8 cellular contexts compared by ENCODE assay signal in genomic region chr14:50955373-50956043, GRCh38. TPM values are rescaled to one million over a fixed set of nuclear protein-coding genes. Genes with fewer than 3 reads are reported as not detected.
A peak's percentile ranks its signal among the peaks of the same experiment; 100 is the strongest.
DNase-seq lines count a peak whose midpoint lies in the region; ATAC-seq and TF ChIP-seq lines count a peak whose summit lies in the region.

No MANE protein-coding gene starts in this region.

- 88% methylated on average over 5 of the region's 5 CpGs for WGBS in right cardiac atrium
- WGBS in smooth muscle cell (ENCODE audit: low lambda C conversion rate): 44% methylated on average over 5 of the region's 5 CpGs

- peak; percentile 46 for DNase-seq in GM12865 (ENCODE audit: low read depth)
- DNase-seq in NCI-H345 (lab: John Stamatoyannopoulos, UW): peak; percentile 28
- DNase-seq in adipocyte (ENCODE audit: low read depth): peak; percentile 91
- peak; percentile 69 to 76 (median 74) for DNase-seq in right cardiac atrium
- DNase-seq in smooth muscle cell (lab: John Stamatoyannopoulos, UW; ENCODE audit: unreplicated experiment): peak; percentile 29
- DNase-seq in stimulated activated naive CD4-positive, alpha-beta T cell treated with Interleukin-2 at 50 U/mL for 16 hours (lab: John Stamatoyannopoulos, UW): no peak

- intact Hi-C loops in right cardiac atrium (cut with DNase I): loop anchor here (10.0 kb wide), 1 partner anchor 269 kb away; no protein-coding TSS in a partner anchor

- H3K9ac ChIP-seq in adipocyte (ENCODE audit: low read length): peak overlapping the region; percentile 68
- H3K9ac ChIP-seq in smooth muscle cell (ENCODE audit: low read depth): peak overlapping the region; percentile 34

- peaks cover 8% of the 10 kb centered on the region for H3K4me1 ChIP-seq in ACC112 (ENCODE audit: control insufficient read depth, insufficient read depth, low read length, unreplicated experiment)
- peaks cover 10% of the 10 kb centered on the region for H3K4me1 ChIP-seq in adipocyte (ENCODE audit: control insufficient read depth, insufficient read depth, low read length)
- no peaks in the 10 kb centered on the region for H3K4me1 ChIP-seq in right cardiac atrium (ENCODE audit: control insufficient read depth, insufficient read depth, low read length)
- peaks cover 4% of the 10 kb centered on the region for H3K4me1 ChIP-seq in smooth muscle cell (ENCODE audit: low read depth)

- H3K4me2 ChIP-seq in smooth muscle cell: peak overlapping the region; percentile 61

- H3K79me2 ChIP-seq in ACC112 (ENCODE audit: control insufficient read depth, insufficient read depth, low read length, unreplicated experiment) (no peaks in the 10 kb centered on the region), smooth muscle cell (ENCODE audit: low read depth) (no peaks in the 10 kb centered on the region)

- H3F3A ChIP-seq in smooth muscle cell (ENCODE audit: low read depth): peaks cover 11% of the 10 kb centered on the region

- H3K36me3 ChIP-seq in ACC112 (ENCODE audit: insufficient read depth, low read length): no peaks in the 10 kb centered on the region
- no peaks in the 10 kb centered on the region for H3K36me3 ChIP-seq in adipocyte (ENCODE audit: control insufficient read depth, insufficient read depth, low read length, severe bottlenecking)
- no peaks in the 10 kb centered on the region for H3K36me3 ChIP-seq in smooth muscle cell (ENCODE audit: low read depth)

- H3K9me3 ChIP-seq in adipocyte (ENCODE audit: control insufficient read depth, low read length): no peaks in the 10 kb centered on the region
- no peaks in the 10 kb centered on the region for H3K9me3 ChIP-seq in right cardiac atrium (ENCODE audit: control insufficient read depth, low read length)
- H3K9me3 ChIP-seq in smooth muscle cell (replicated peaks; ENCODE audit: low read depth): no peaks in the 10 kb centered on the region

- ATAC-seq in right cardiac atrium (peak; percentile 71 to 85), HG03432 (IDR thresholded peaks at IDR 0.05; ENCODE audit: unreplicated experiment) (no peak)

- H3K4me3 ChIP-seq in ACC112 (ENCODE audit: low read depth, low read length) (no peak overlapping the region), GM12865 (ENCODE audit: low read depth, low read length) (no peak overlapping the region), adipocyte (ENCODE audit: low read length) (no peak overlapping the region), right cardiac atrium (ENCODE audit: low read length) (no peak overlapping the region), smooth muscle cell (no peak overlapping the region)

- no peaks in the 10 kb centered on the region for H3K27me3 ChIP-seq in ACC112 (ENCODE audit: insufficient read depth, low read length)
- no peaks in the 10 kb centered on the region for H3K27me3 ChIP-seq in adipocyte (replicated peaks; ENCODE audit: control insufficient read depth, insufficient read depth, low read length)
- H3K27me3 ChIP-seq in right cardiac atrium (ENCODE audit: control insufficient read depth, insufficient read depth): no peaks in the 10 kb centered on the region
- no peaks in the 10 kb centered on the region for H3K27me3 ChIP-seq in smooth muscle cell (ENCODE audit: low read depth)

- no peaks in the 10 kb centered on the region for H4K20me1 ChIP-seq in smooth muscle cell (ENCODE audit: low read depth)

- peak overlapping the region; percentile 92 for H3K27ac ChIP-seq in ACC112 (ENCODE audit: low read depth, low read length)
- H3K27ac ChIP-seq in right cardiac atrium (ENCODE audit: low read length): no peak overlapping the region
- peak overlapping the region; percentile 94 for H3K27ac ChIP-seq in smooth muscle cell (ENCODE audit: low read depth)

- H2AFZ ChIP-seq in ACC112 (ENCODE audit: low read length, unreplicated experiment) (peak overlapping the region; percentile 68), smooth muscle cell (ENCODE audit: low read depth) (no peak overlapping the region)

- TF ChIP-seq CTCF in GM12865 (IDR thresholded peaks at IDR 0.05; ENCODE audit: insufficient read depth, low read depth, low read length, missing control alignments): no peak
- TF ChIP-seq CTCF in smooth muscle cell (IDR thresholded peaks at IDR 0.05; ENCODE audit: borderline replicate concordance, insufficient read depth, poor library complexity, severe bottlenecking): peak; percentile 41

RNA-seq across cellular contexts. Expression of gene PYGL, which starts 11.2 kb away (rescaled TPM):
- total RNA-seq in right cardiac atrium (10 to 100 TPM in 3 of 4 donors, 1 to 10 TPM in 1; 6.7 to 16.5 (median 13.0) TPM), smooth muscle cell (28.8 and 43.0 TPM in 2 replicates)
- polyA plus RNA-seq in right cardiac atrium (9.7 TPM), smooth muscle cell (23.4 and 29.7 TPM in 2 replicates)
